Comparison of ENCODE assay signal across 11 cellular contexts in genomic region chr20:36085686-36086267, GRCh38.
A peak's percentile ranks its signal among the peaks of the same experiment; 100 is the strongest.
DNase-seq lines count a peak whose midpoint lies in the region; FAIRE-seq and TF ChIP-seq lines count a peak whose summit lies in the region.
"Had no signal": no experiment of that assay in that cellular context is flagged by ENCODE, and none has a peak within 500 bp of the region (broad histone marks: within the 10 kb centered on the region; RNA-seq: fewer than 3 reads in every experiment).

No MANE protein-coding gene starts in this region.

- peaks cover 0 to 3% of the 10 kb centered on the region in 2 donors for H3K9me3 ChIP-seq in muscle layer of duodenum (ENCODE audit: control insufficient read depth in 1 of 2, low read length in 2 of 2)

- peaks cover 3% of the 10 kb centered on the region for H3K9me3 Mint-ChIP-seq in Calu3 (ENCODE audit: low read depth, unreplicated experiment)

- CTCF ChIA-PET in Calu3 (lab: Charles Lee), result interaction anchor here (0.6 to 3.1 kb wide), 21 partner anchors 8 to 678 kb away, joined by 3 to 20 read pairs (median 6); partner anchors contain the start of gene SCAND1

- no peaks in the 10 kb centered on the region for H3K27me3 Mint-ChIP-seq in Calu3 (ENCODE audit: unreplicated experiment)

- H3K4me3 Mint-ChIP-seq in Calu3 (ENCODE audit: low read depth, unreplicated experiment), result peak overlapping the region; percentile 60

- FAIRE-seq in bronchial epithelial cell (lab: Jason Lieb, UNC), result peak; percentile 72

- H3K27ac Mint-ChIP-seq in Calu3 (ENCODE audit: unreplicated experiment), result peak overlapping the region; percentile 89

- intact Hi-C loops in Calu3 (cut with micrococcal nuclease; ENCODE audit: unreplicated experiment), result loop anchor here (2.0 kb wide), 1 partner anchor 53 kb away; no protein-coding TSS in a partner anchor

- BruUV-seq in Calu3 (replicated peaks; lab: Mats Ljungman, UMichigan), result no TSS peak

- no peak for TF ChIP-seq CTCF in Calu3 (IDR thresholded peaks at IDR 0.05; ENCODE audit: unreplicated experiment)
- no peak for TF ChIP-seq CTCF in bronchial epithelial cell (IDR thresholded peaks at IDR 0.05; ENCODE audit: insufficient read depth, low read length, severe bottlenecking)

- H3K4me1 ChIP-seq in muscle layer of duodenum (ENCODE audit: control insufficient read depth in 1 of 2, insufficient read depth in 2 of 2, low read length in 2 of 2), result peaks cover 0 to 3% of the 10 kb centered on the region in 2 donors

- H3K27me3 ChIP-seq in bronchial epithelial cell (ENCODE audit: control insufficient read depth, insufficient read depth, low read length) (no peaks in the 10 kb centered on the region), muscle layer of duodenum (ENCODE audit: low read depth, low read length) (no peaks in the 10 kb centered on the region), H7 (ENCODE audit: control insufficient read depth, insufficient read depth, low read length) (no peaks in the 10 kb centered on the region; the same call in 1 of the 2 replicates)

- peak overlapping the region; percentile 46 for H3K27ac ChIP-seq in muscle layer of duodenum (ENCODE audit: low read length)
- H3K27ac ChIP-seq: heart right ventricle had no signal

- H3K36me3 Mint-ChIP-seq in Calu3 (ENCODE audit: insufficient read depth, unreplicated experiment), result peaks cover 41% of the 10 kb centered on the region

- H3K4me1 Mint-ChIP-seq in Calu3 (ENCODE audit: low read depth, unreplicated experiment), result peaks cover 82% of the 10 kb centered on the region

- DNase-seq in Calu3 (peak; percentile 93), MV-4-11 (lab: John Stamatoyannopoulos, UW) (peak; percentile 67), bronchial epithelial cell (ENCODE audit: low read depth) (peak; percentile 92), D341Med (ENCODE audit: low spot score) (no peak), NCI-H187 (lab: John Stamatoyannopoulos, UW) (no peak), H7 (no peak), amygdala (lab: John Stamatoyannopoulos, UW) (no peak)
- DNase-seq: GF-D8, heart right ventricle, NCI-H2029 had no signal

- no peaks in the 10 kb centered on the region for H3K36me3 ChIP-seq in bronchial epithelial cell (ENCODE audit: control insufficient read depth, insufficient read depth, low read length)
- no peaks in the 10 kb centered on the region for H3K36me3 ChIP-seq in muscle layer of duodenum (ENCODE audit: control insufficient read depth in 1 of 2, insufficient read depth in 2 of 2, low read length in 2 of 2)
- no peaks in the 10 kb centered on the region for H3K36me3 ChIP-seq in H7 (replicated peaks; ENCODE audit: control insufficient read depth, insufficient read depth, low read length)
- H3K36me3 ChIP-seq: heart right ventricle had no signal

- H3K4me3 ChIP-seq in bronchial epithelial cell (ENCODE audit: low read depth, low read length) (no peak overlapping the region), muscle layer of duodenum (ENCODE audit: low read depth in 1 of 2, low read length in 2 of 2) (no peak overlapping the region), H7 (ENCODE audit: insufficient read depth, low read depth, low read length) (no peak overlapping the region)
- H3K4me3 ChIP-seq: heart right ventricle had no signal

Comparison
In these comparisons a context has a peak if more than half of its experiments do, and no peak if none do; other contexts are left out.
1. DNase-seq: peak in Calu3 (single experiment), MV-4-11 (single experiment) and bronchial epithelial cell (single experiment); none in D341Med (single experiment), NCI-H187 (0 of 2), H7 (single experiment) and amygdala (0 of 56).